In the genomic region with DNA sequence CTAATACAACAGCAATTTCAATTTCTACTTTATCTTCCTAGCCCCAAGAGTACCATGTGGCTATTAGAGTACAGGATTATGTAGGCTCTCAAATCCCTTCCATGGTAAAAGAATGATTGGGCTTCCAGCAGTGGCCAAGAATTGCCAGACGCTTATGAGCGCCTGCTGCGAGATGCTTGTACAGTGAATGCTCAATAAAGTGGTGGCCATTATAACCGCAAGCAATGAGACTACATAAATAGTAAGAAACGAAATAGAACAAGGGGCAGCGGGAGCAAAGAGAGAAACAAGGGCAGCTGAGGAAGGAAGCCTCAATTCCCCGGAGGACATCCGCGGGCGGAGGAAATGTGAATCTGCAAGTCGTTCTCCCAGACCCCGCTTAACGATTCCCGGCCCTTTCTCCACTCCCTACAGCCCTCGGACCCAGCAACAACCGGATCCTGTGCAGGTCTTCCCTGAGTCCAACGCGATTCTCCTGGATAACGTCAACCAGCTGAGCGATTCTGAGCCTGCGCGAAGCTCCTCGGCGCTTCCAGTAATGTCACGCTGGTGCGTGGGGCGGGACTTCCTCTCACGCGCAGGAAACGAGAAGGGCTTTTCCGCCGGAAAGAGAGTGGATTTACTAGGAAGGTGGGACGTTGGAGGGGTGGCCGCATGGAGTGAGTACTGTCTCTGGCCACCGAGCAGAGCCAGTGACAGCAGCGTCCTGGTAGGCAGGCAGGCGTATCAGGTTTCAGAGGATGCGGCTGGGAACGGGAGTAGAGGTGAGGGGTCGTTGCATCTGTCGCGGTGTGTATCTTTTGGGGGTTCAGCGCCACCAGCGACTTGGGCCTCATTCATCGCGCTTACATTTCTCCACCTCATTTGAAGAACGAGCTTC, we compare ENCODE assay signal across 1 cellular context.
TF ChIP-seq lines count a peak whose summit lies in the region.

No MANE protein-coding gene starts in this region.

TF ChIP-seq in HepG2, 621 proteins besides CTCF, POLR2A, EP300 and RAD21 (continued from another document):
- TF ChIP-seq, protein P1, sequence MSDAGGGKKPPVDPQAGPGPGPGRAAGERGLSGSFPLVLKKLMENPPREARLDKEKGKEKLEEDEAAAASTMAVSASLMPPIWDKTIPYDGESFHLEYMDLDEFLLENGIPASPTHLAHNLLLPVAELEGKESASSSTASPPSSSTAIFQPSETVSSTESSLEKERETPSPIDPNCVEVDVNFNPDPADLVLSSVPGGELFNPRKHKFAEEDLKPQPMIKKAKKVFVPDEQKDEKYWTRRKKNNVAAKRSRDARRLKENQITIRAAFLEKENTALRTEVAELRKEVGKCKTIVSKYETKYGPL (CRISPR knock-in tag; IDR thresholded peaks at IDR 0.05) = 0 out of 2 replicates have a peak, but pooled peaks have one; percentile 22
- TF ChIP-seq ZNF331 (CRISPR knock-in tag; IDR thresholded peaks at IDR 0.05) (peak; percentile 58; the same call in 1 of the 2 replicates), ZNF841 (CRISPR knock-in tag; IDR thresholded peaks at IDR 0.05; ENCODE audit: borderline replicate concordance) (no peak), ZNF24 (IDR thresholded peaks at IDR 0.05) (no peak), HNRNPH1 (optimal IDR thresholded peaks at IDR 0.05; ENCODE audit: low read depth, low read length) (no peak), CEBPG (CRISPR knock-in tag; IDR thresholded peaks at IDR 0.05) (no peak), ZNF614 (CRISPR knock-in tag; IDR thresholded peaks at IDR 0.05; ENCODE audit: borderline replicate concordance) (no peak), ADNP (CRISPR knock-in tag; IDR thresholded peaks at IDR 0.05) (no peak)
- TF ChIP-seq, protein P2, sequence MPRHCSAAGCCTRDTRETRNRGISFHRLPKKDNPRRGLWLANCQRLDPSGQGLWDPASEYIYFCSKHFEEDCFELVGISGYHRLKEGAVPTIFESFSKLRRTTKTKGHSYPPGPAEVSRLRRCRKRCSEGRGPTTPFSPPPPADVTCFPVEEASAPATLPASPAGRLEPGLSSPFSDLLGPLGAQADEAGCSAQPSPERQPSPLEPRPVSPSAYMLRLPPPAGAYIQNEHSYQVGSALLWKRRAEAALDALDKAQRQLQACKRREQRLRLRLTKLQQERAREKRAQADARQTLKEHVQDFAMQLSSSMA (CRISPR knock-in tag; IDR thresholded peaks at IDR 0.05) = 0 out of 2 replicates have a peak, but pooled peaks have one; percentile 71
- TF ChIP-seq, protein P3, sequence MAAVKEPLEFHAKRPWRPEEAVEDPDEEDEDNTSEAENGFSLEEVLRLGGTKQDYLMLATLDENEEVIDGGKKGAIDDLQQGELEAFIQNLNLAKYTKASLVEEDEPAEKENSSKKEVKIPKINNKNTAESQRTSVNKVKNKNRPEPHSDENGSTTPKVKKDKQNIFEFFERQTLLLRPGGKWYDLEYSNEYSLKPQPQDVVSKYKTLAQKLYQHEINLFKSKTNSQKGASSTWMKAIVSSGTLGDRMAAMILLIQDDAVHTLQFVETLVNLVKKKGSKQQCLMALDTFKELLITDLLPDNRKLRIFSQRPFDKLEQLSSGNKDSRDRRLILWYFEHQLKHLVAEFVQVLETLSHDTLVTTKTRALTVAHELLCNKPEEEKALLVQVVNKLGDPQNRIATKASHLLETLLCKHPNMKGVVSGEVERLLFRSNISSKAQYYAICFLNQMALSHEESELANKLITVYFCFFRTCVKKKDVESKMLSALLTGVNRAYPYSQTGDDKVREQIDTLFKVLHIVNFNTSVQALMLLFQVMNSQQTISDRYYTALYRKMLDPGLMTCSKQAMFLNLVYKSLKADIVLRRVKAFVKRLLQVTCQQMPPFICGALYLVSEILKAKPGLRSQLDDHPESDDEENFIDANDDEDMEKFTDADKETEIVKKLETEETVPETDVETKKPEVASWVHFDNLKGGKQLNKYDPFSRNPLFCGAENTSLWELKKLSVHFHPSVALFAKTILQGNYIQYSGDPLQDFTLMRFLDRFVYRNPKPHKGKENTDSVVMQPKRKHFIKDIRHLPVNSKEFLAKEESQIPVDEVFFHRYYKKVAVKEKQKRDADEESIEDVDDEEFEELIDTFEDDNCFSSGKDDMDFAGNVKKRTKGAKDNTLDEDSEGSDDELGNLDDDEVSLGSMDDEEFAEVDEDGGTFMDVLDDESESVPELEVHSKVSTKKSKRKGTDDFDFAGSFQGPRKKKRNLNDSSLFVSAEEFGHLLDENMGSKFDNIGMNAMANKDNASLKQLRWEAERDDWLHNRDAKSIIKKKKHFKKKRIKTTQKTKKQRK (IDR thresholded peaks at IDR 0.05; ENCODE audit: low read length) = no peak
- TF ChIP-seq, protein P4, sequence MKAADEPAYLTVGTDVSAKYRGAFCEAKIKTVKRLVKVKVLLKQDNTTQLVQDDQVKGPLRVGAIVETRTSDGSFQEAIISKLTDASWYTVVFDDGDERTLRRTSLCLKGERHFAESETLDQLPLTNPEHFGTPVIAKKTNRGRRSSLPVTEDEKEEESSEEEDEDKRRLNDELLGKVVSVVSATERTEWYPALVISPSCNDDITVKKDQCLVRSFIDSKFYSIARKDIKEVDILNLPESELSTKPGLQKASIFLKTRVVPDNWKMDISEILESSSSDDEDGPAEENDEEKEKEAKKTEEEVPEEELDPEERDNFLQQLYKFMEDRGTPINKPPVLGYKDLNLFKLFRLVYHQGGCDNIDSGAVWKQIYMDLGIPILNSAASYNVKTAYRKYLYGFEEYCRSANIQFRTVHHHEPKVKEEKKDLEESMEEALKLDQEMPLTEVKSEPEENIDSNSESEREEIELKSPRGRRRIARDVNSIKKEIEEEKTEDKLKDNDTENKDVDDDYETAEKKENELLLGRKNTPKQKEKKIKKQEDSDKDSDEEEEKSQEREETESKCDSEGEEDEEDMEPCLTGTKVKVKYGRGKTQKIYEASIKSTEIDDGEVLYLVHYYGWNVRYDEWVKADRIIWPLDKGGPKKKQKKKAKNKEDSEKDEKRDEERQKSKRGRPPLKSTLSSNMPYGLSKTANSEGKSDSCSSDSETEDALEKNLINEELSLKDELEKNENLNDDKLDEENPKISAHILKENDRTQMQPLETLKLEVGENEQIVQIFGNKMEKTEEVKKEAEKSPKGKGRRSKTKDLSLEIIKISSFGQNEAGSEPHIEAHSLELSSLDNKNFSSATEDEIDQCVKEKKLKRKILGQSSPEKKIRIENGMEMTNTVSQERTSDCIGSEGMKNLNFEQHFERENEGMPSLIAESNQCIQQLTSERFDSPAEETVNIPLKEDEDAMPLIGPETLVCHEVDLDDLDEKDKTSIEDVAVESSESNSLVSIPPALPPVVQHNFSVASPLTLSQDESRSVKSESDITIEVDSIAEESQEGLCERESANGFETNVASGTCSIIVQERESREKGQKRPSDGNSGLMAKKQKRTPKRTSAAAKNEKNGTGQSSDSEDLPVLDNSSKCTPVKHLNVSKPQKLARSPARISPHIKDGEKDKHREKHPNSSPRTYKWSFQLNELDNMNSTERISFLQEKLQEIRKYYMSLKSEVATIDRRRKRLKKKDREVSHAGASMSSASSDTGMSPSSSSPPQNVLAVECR (CRISPR knock-in tag; IDR thresholded peaks at IDR 0.05; ENCODE audit: borderline replicate concordance) = peak; percentile 97
- TF ChIP-seq, protein P5, sequence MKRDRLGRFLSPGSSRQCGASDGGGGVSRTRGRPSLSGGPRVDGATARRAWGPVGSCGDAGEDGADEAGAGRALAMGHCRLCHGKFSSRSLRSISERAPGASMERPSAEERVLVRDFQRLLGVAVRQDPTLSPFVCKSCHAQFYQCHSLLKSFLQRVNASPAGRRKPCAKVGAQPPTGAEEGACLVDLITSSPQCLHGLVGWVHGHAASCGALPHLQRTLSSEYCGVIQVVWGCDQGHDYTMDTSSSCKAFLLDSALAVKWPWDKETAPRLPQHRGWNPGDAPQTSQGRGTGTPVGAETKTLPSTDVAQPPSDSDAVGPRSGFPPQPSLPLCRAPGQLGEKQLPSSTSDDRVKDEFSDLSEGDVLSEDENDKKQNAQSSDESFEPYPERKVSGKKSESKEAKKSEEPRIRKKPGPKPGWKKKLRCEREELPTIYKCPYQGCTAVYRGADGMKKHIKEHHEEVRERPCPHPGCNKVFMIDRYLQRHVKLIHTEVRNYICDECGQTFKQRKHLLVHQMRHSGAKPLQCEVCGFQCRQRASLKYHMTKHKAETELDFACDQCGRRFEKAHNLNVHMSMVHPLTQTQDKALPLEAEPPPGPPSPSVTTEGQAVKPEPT (CRISPR knock-in tag; IDR thresholded peaks at IDR 0.05; ENCODE audit: low read depth) = no peak
